ENCODE assay signal across 33 cellular contexts in genomic region chr9:111676116-111676515, GRCh38.
"Had no signal": no experiment of that assay in that cellular context is flagged by ENCODE, and none has a peak within 500 bp of the region (broad histone marks: within the 10 kb centered on the region; RNA-seq: fewer than 3 reads in every experiment).

No MANE protein-coding gene starts in this region.

- ATAC-seq: activated naive CD4-positive, alpha-beta T cell treated with anti-CD3 and anti-CD28 coated beads, Interleukin-2, amount 50 U/mL, for 72 hours; activated naive CD8-positive, alpha-beta T cell treated with anti-CD3 and anti-CD28 coated beads, Interleukin-2, amount 50 U/mL, for 24 hours; activated T-cell treated with anti-CD3 and anti-CD28 coated beads, Interleukin-2, amount 50 U/mL, for 4 hours; activated T-cell treated with anti-CD3 and anti-CD28 coated beads, Interleukin-2, amount 50 U/mL, for 72 hours; activated T-helper 17 cell treated with anti-CD3 and anti-CD28 coated beads, Interleukin-2, amount 50 U/mL, for 72 hours; body of pancreas had no signal

- H3K36me3 ChIP-seq: adrenal gland, breast epithelium, cardiac muscle cell had no signal

- FAIRE-seq: astrocyte, bronchial epithelial cell had no signal

- DNase-seq: activated effector memory CD4-positive, alpha-beta T cell treated with anti-CD3 and anti-CD28 coated beads, Interleukin-2, amount 50 U/mL, for 16 hours; activated effector memory CD4-positive, alpha-beta T cell treated with Interleukin-2 at 50 U/mL for 16 hours; activated gamma-delta T cell; activated gamma-delta T cell treated with Interleukin-2 at 50 U/mL for 16 hours; activated naive CD4-positive, alpha-beta T cell; activated naive CD4-positive, alpha-beta T cell treated with anti-CD3 and anti-CD28 coated beads for 36 hours; activated naive CD4-positive, alpha-beta T cell treated with anti-CD3 and anti-CD28 coated beads, Interleukin-2, amount 10 ng/mL, durations not matched to agents 7 days and 5 days; activated naive CD4-positive, alpha-beta T cell treated with anti-CD3 and anti-CD28 coated beads, Interleukin-2, amount 50 U/mL, for 16 hours; activated naive CD4-positive, alpha-beta T cell treated with Interleukin-2 at 50 U/mL for 16 hours; activated naive CD8-positive, alpha-beta T cell treated with anti-CD3 and anti-CD28 coated beads for 36 hours; activated naive CD8-positive, alpha-beta T cell treated with anti-CD3 and anti-CD28 coated beads, Interleukin-2, amount 10 ng/mL, durations not matched to agents 7 days and 5 days; activated naive CD8-positive, alpha-beta T cell treated with anti-CD3 and anti-CD28 coated beads, Interleukin-2, amount 50 U/mL, for 24 hours; activated T-cell treated with anti-CD3 and anti-CD28 coated beads, Interleukin-2, amount 50 U/mL, for 24 hours; activated T-cell treated with anti-CD3 and anti-CD28 coated beads, Interleukin-2, amount 50 U/mL, for 4 hours; activated T-cell treated with anti-CD3 and anti-CD28 coated beads, Interleukin-2, amount 50 U/mL, for 48 hours; activated T-cell treated with anti-CD3 and anti-CD28 coated beads, Interleukin-2, amount 50 U/mL, for 72 hours; adrenal gland; amniotic stem cell; amygdala; anterior cingulate cortex; aorta; body of pancreas; brain microvascular endothelial cell; caudate nucleus; central memory CD4-positive, alpha-beta T cell; cerebellar nuclear complex had no signal

- H3K9me3 ChIP-seq: adrenal gland, ascending aorta, body of pancreas, breast epithelium had no signal

- H3K4me1 ChIP-seq: adrenal gland, ascending aorta, body of pancreas, breast epithelium had no signal

- H3K27ac ChIP-seq: adrenal gland, ascending aorta, body of pancreas, brain microvascular endothelial cell, breast epithelium, cardiac muscle cell had no signal

- H3K4me3 ChIP-seq: adrenal gland, ascending aorta, body of pancreas, breast epithelium, cardiac muscle cell had no signal

- H3K27me3 ChIP-seq: adrenal gland, ascending aorta, body of pancreas, brain microvascular endothelial cell, breast epithelium, cardiac muscle cell had no signal
